Comparison of ENCODE assay signal across 20 cellular contexts in genomic region chr7:107068156-107068555, GRCh38. TPM values are rescaled to one million over a fixed set of nuclear protein-coding genes. Genes with fewer than 3 reads are reported as not detected.
DNase-seq lines count a peak whose midpoint lies in the region; ATAC-seq and TF ChIP-seq lines count a peak whose summit lies in the region.
"Had no signal": no experiment of that assay in that cellular context is flagged by ENCODE, and none has a peak within 500 bp of the region (broad histone marks: within the 10 kb centered on the region; RNA-seq: fewer than 3 reads in every experiment).

No MANE protein-coding gene starts in this region.

- H3K4me1 ChIP-seq in IMR-90 (ENCODE audit: control insufficient read depth, insufficient read depth, low read length): peaks cover 3% of the 10 kb centered on the region
- H3K4me1 ChIP-seq in upper lobe of right lung: no peaks in the 10 kb centered on the region
- H3K4me1 ChIP-seq: breast epithelium had no signal

- POLR2A ChIA-PET in IMR-90 (lab: Charles Lee; ENCODE audit: unreplicated experiment): no interaction called here
- POLR2A ChIA-PET in activated CD8-positive, alpha-beta T cell treated with anti-CD3 and anti-CD28 coated beads for 36 hours (lab: Charles Lee): no interaction called here

- H3K4me3 ChIP-seq in AG10803 (ENCODE audit: low read length) (no peak overlapping the region), IMR-90 (ENCODE audit: insufficient read depth, low read depth, low read length) (no peak overlapping the region), SU-DHL-6 (ENCODE audit: insufficient read depth, low read length, poor library complexity, severe bottlenecking) (no peak overlapping the region), upper lobe of right lung (no peak overlapping the region)
- H3K4me3 ChIP-seq: breast epithelium, GM23248 had no signal

- no peak overlapping the region for H3K4me3 Mint-ChIP-seq in activated CD8-positive, alpha-beta T cell treated with anti-CD3 and anti-CD28 coated beads for 36 hours
- H3K4me3 Mint-ChIP-seq: activated T-cell treated with anti-CD3 and anti-CD28 coated beads, Interleukin-2, amount 50 U/mL, for 4 hours; stimulated activated memory B cell treated with anti-CD40 and anti-IgM and Interleukin-4, amounts not matched to agents 10 μg/mL and 1 μg/mL and 100 μg/mL, for 72 hours had no signal

- no peak for TF ChIP-seq POLR2A in IMR-90 (IDR thresholded peaks at IDR 0.05; ENCODE audit: low read depth, low read length)

- H3K27ac Mint-ChIP-seq in activated CD8-positive, alpha-beta T cell treated with anti-CD3 and anti-CD28 coated beads for 36 hours: no peak overlapping the region
- H3K27ac Mint-ChIP-seq: stimulated activated memory B cell treated with anti-CD40 and anti-IgM and Interleukin-4, amounts not matched to agents 10 μg/mL and 1 μg/mL and 100 μg/mL, for 72 hours had no signal

- intact Hi-C loops in IMR-90 (cut with micrococcal nuclease): no loop called here
- intact Hi-C loops in upper lobe of right lung (cut with DNase I): no loop called here
- intact Hi-C loops in activated CD8-positive, alpha-beta T cell treated with anti-CD3 and anti-CD28 coated beads for 36 hours (cut with micrococcal nuclease): no loop called here

- no peaks in the 10 kb centered on the region for H3K79me2 ChIP-seq in SU-DHL-6 (ENCODE audit: insufficient read depth, low read length)

- dilution Hi-C loops in IMR-90 (cut with HindIII; ENCODE audit: low sequenced_read_pairs, unreplicated experiment): no loop called here

- peaks cover 2% of the 10 kb centered on the region; the same call in 1 of the 2 replicates for H3K9me1 ChIP-seq in IMR-90 (ENCODE audit: insufficient read depth, low read length)

- no peak overlapping the region for H3K18ac ChIP-seq in IMR-90 (ENCODE audit: low read depth, low read length)

- no peak overlapping the region for H4K8ac ChIP-seq in IMR-90 (ENCODE audit: low read depth in 2 of 2, low read length in 2 of 2)

- no peak overlapping the region for H3K4ac ChIP-seq in IMR-90 (ENCODE audit: low read depth, low read length)

- in situ Hi-C loops in IMR-90 (cut with MboI; ENCODE audit: low sequenced_read_pairs): no loop called here

- no peak overlapping the region for H4K5ac ChIP-seq in IMR-90 (ENCODE audit: low read depth, low read length)

- H3K9ac ChIP-seq in IMR-90 (ENCODE audit: low read depth, low read length) (no peak overlapping the region), SU-DHL-6 (ENCODE audit: low read length) (no peak overlapping the region)
- H3K9ac ChIP-seq: GM23248 had no signal

- H2BK5ac ChIP-seq in IMR-90 (ENCODE audit: low read depth, low read length, poor library complexity, severe bottlenecking): no peak overlapping the region

- H3K4me1 Mint-ChIP-seq in activated CD8-positive, alpha-beta T cell treated with anti-CD3 and anti-CD28 coated beads for 36 hours (ENCODE audit: low read depth): no peaks in the 10 kb centered on the region

- no peak overlapping the region for H2AK9ac ChIP-seq in IMR-90 (replicated peaks; ENCODE audit: low read depth, low read length, poor library complexity)

- CTCF ChIA-PET in IMR-90 (lab: Yijun Ruan, JAX): no interaction called here
- CTCF ChIA-PET in activated CD8-positive, alpha-beta T cell treated with anti-CD3 and anti-CD28 coated beads for 36 hours (lab: Charles Lee): interaction anchor here (1.5 kb wide), 1 partner anchor 276 kb away, joined by 3 read pairs; no protein-coding TSS in a partner anchor

- H3K9me3 Mint-ChIP-seq in activated CD8-positive, alpha-beta T cell treated with anti-CD3 and anti-CD28 coated beads for 36 hours: no peaks in the 10 kb centered on the region
- H3K9me3 Mint-ChIP-seq: activated T-cell treated with anti-CD3 and anti-CD28 coated beads, Interleukin-2, amount 50 U/mL, for 4 hours; stimulated activated memory B cell treated with anti-CD40 and anti-IgM and Interleukin-4, amounts not matched to agents 10 μg/mL and 1 μg/mL and 100 μg/mL, for 72 hours had no signal

- H3K27me3 ChIP-seq in IMR-90 (ENCODE audit: control insufficient read depth, insufficient read depth, low read length) (no peaks in the 10 kb centered on the region), SU-DHL-6 (ENCODE audit: low read length) (no peaks in the 10 kb centered on the region), upper lobe of right lung (no peaks in the 10 kb centered on the region)
- H3K27me3 ChIP-seq: breast epithelium, tibial nerve had no signal

- no peak overlapping the region for H3K56ac ChIP-seq in IMR-90 (ENCODE audit: extremely low read depth, insufficient read depth, low read length)

- no peaks in the 10 kb centered on the region for H3F3A ChIP-seq in SU-DHL-6 (ENCODE audit: insufficient read depth)

- H3K36me3 Mint-ChIP-seq in activated CD8-positive, alpha-beta T cell treated with anti-CD3 and anti-CD28 coated beads for 36 hours (ENCODE audit: low read depth): no peaks in the 10 kb centered on the region
- H3K36me3 Mint-ChIP-seq: stimulated activated memory B cell treated with anti-CD40 and anti-IgM and Interleukin-4, amounts not matched to agents 10 μg/mL and 1 μg/mL and 100 μg/mL, for 72 hours had no signal

- no peak overlapping the region for H4K91ac ChIP-seq in IMR-90 (ENCODE audit: insufficient read depth, low read depth, low read length)

- no peak overlapping the region for H3K23ac ChIP-seq in IMR-90 (ENCODE audit: low read depth, low read length)

- H3K4me2 ChIP-seq in IMR-90 (ENCODE audit: low read depth, low read length): no peak overlapping the region
- peak overlapping the region; percentile 18 for H3K4me2 ChIP-seq in SU-DHL-6 (ENCODE audit: low read depth, low read length, poor library complexity, severe bottlenecking)

- no peaks in the 10 kb centered on the region for H3K36me3 ChIP-seq in IMR-90 (ENCODE audit: control insufficient read depth, insufficient read depth, low read length)
- no peaks in the 10 kb centered on the region for H3K36me3 ChIP-seq in SU-DHL-6 (ENCODE audit: low read length)
- H3K36me3 ChIP-seq in upper lobe of right lung: no peaks in the 10 kb centered on the region
- H3K36me3 ChIP-seq: breast epithelium, tibial nerve had no signal

- DNase-seq in AG10803 (ENCODE audit: low read depth) (peak; percentile 17), IMR-90 (no peak), fibroblast of peridontal ligament (ENCODE audit: extremely low read depth) (peak; percentile 31), T-helper 1 cell (no peak), upper lobe of right lung (no peak)
- no peak for DNase-seq in activated CD8-positive, alpha-beta T cell treated with anti-CD3 and anti-CD28 coated beads for 36 hours
- DNase-seq: activated CD4-positive, alpha-beta T cell treated with anti-CD3 and anti-CD28 coated beads, Interleukin-2, amount 50 U/mL, for 48 hours; activated naive CD4-positive, alpha-beta T cell treated with anti-CD3 and anti-CD28 coated beads, Interleukin-2, amount 50 U/mL, for 16 hours; activated T-cell treated with anti-CD3 and anti-CD28 coated beads, Interleukin-2, amount 50 U/mL, for 4 hours; DMS 273 treated with DMSO at 0.1 percent for 48 hours; GM23248; left ventricle myocardium superior; NCI-H69; right cardiac atrium had no signal

- H3K27me3 Mint-ChIP-seq in activated CD8-positive, alpha-beta T cell treated with anti-CD3 and anti-CD28 coated beads for 36 hours: peaks cover 2% of the 10 kb centered on the region

- H3K9me3 ChIP-seq in IMR-90 (ENCODE audit: control insufficient read depth, insufficient read depth, low read length) (no peaks in the 10 kb centered on the region), SU-DHL-6 (ENCODE audit: insufficient read depth, low read length) (no peaks in the 10 kb centered on the region), upper lobe of right lung (no peaks in the 10 kb centered on the region)
- H3K9me3 ChIP-seq: breast epithelium, tibial nerve had no signal

- peak; percentile 91 for ATAC-seq in IMR-90 (ENCODE audit: low read depth)
- ATAC-seq in GM18873 (IDR thresholded peaks at IDR 0.05; ENCODE audit: low FRiP score, unreplicated experiment): no peak
- ATAC-seq in upper lobe of right lung: no peak
- no peak for ATAC-seq in activated CD8-positive, alpha-beta T cell treated with anti-CD3 and anti-CD28 coated beads for 36 hours
- ATAC-seq: activated T-cell treated with anti-CD3 and anti-CD28 coated beads, Interleukin-2, amount 50 U/mL, for 4 hours; left ventricle myocardium superior; right cardiac atrium; stimulated activated memory B cell treated with anti-CD40 and anti-IgM and Interleukin-4, amounts not matched to agents 10 μg/mL and 1 μg/mL and 100 μg/mL, for 72 hours had no signal

- H2BK15ac ChIP-seq in IMR-90 (ENCODE audit: low read depth, low read length): no peak overlapping the region

- no peaks in the 10 kb centered on the region for H3K79me1 ChIP-seq in IMR-90 (ENCODE audit: low read depth in 1 of 2, low read length in 2 of 2)

- no peaks in the 10 kb centered on the region for H3K9me2 ChIP-seq in SU-DHL-6 (replicated peaks; ENCODE audit: insufficient read depth, low read length)

- no peak overlapping the region for H3K27ac ChIP-seq in IMR-90 (ENCODE audit: insufficient read depth, low read length)
- H3K27ac ChIP-seq in SU-DHL-6 (ENCODE audit: low read depth, low read length): no peak overlapping the region
- no peak overlapping the region for H3K27ac ChIP-seq in upper lobe of right lung
- H3K27ac ChIP-seq: breast epithelium, GM23248, RWPE1, tibial nerve had no signal

- TF ChIP-seq CTCF in AG10803 (conservative IDR thresholded peaks at IDR 0.05; ENCODE audit: low read length) (no peak), IMR-90 (conservative IDR thresholded peaks at IDR 0.05; ENCODE audit: low read depth, low read length) (no peak), SU-DHL-6 (IDR thresholded peaks at IDR 0.05; ENCODE audit: insufficient read depth, low read length, poor library complexity, severe bottlenecking) (no peak), upper lobe of right lung (IDR thresholded peaks at IDR 0.05) (no peak)
- no peak for TF ChIP-seq CTCF in activated CD8-positive, alpha-beta T cell treated with anti-CD3 and anti-CD28 coated beads for 36 hours (IDR thresholded peaks at IDR 0.05)

- H4K20me1 ChIP-seq in IMR-90 (ENCODE audit: insufficient read depth, low read length) (no peaks in the 10 kb centered on the region), SU-DHL-6 (ENCODE audit: low read depth, low read length) (no peaks in the 10 kb centered on the region)

- no peak overlapping the region for H2BK20ac ChIP-seq in IMR-90 (ENCODE audit: low read depth, low read length)

- H2BK120ac ChIP-seq in IMR-90 (ENCODE audit: low read depth, low read length): no peak overlapping the region

- H2AFZ ChIP-seq in IMR-90 (replicated peaks; ENCODE audit: low read length, poor library complexity): no peak overlapping the region
- no peak overlapping the region for H2AFZ ChIP-seq in SU-DHL-6 (ENCODE audit: low read depth, low read length, severe bottlenecking)
- H2AFZ ChIP-seq: GM23248 had no signal

- H3K14ac ChIP-seq in IMR-90 (replicated peaks; ENCODE audit: low read depth, low read length): no peak overlapping the region

- no CpG with 5 or more reads among the region's 3 CpGs for WGBS in IMR-90 (ENCODE audit: extremely low coverage in 2 of 2, insufficient read length in 1 of 2), 2 experiments

- TF ChIP-seq RAD21 in IMR-90 (IDR thresholded peaks at IDR 0.05; ENCODE audit: low read length): no peak

- H2AK5ac ChIP-seq in IMR-90 (ENCODE audit: low read depth, low read length): no peak overlapping the region

- BruUV-seq in IMR-90 (replicated peaks; lab: Mats Ljungman, UMichigan): no TSS peak

RNA-seq across cellular contexts. Expression of gene PRKAR2B, which starts 23.7 kb away (rescaled TPM):
- total RNA-seq in IMR-90 (2012; rRNA removed) (3.0 and 8.1 TPM in 2 replicates), upper lobe of right lung (7.9 TPM)
- polyA plus RNA-seq in IMR-90 (2012; rRNA removed): 2.5 and 3.1 TPM in 2 replicates
- 0.49 and 0.69 TPM in 2 replicates for polyA plus RNA-seq in IMR-90 (2012; cell fraction: cytosol; rRNA removed)
- polyA plus RNA-seq in IMR-90 (2012; cell fraction: nucleus; rRNA removed; ENCODE audit: low replicate concordance): 0.21 and 1.1 TPM in 2 replicates
- 1 to 10 TPM; 1.1 to 1.3 TPM for total RNA-seq in activated CD8-positive, alpha-beta T cell treated with anti-CD3 and anti-CD28 coated beads for 36 hours

Comparison
In these comparisons a context has a peak if more than half of its experiments do, and no peak if none do; other contexts are left out.
1. DNase-seq: peak in AG10803 (single experiment) and fibroblast of peridontal ligament (single experiment); none in IMR-90 (single experiment), T-helper 1 cell (0 of 5), upper lobe of right lung (single experiment) and activated CD8-positive, alpha-beta T cell treated with anti-CD3 and anti-CD28 coated beads for 36 hours (single experiment).